ENCODE assay signal across 29 cellular contexts in genomic region chr18:45498270-45498625, GRCh38.
A peak's percentile ranks its signal among the peaks of the same experiment; 100 is the strongest.
DNase-seq lines count a peak whose midpoint lies in the region; ATAC-seq and TF ChIP-seq lines count a peak whose summit lies in the region.
"Had no signal": no experiment of that assay in that cellular context is flagged by ENCODE, and none has a peak within 500 bp of the region (broad histone marks: within the 10 kb centered on the region; RNA-seq: fewer than 3 reads in every experiment).

No MANE protein-coding gene starts in this region.

- in situ Hi-C loops in gastrocnemius medialis (cut with MboI; ENCODE audit: low sequenced_read_pairs in 4 of 4), result no loop called here

- intact Hi-C loops in psoas muscle (cut with DNase I) (no loop called here), gastrocnemius medialis (cut with DNase I; ENCODE audit: low total_unique reads) (loop anchor here (5.0 kb wide), 1 partner anchor 176 kb away; no protein-coding TSS in a partner anchor)

- H3K4me1 ChIP-seq in psoas muscle (peaks cover 6% of the 10 kb centered on the region), gastrocnemius medialis (peaks cover 0 to 7% of the 10 kb centered on the region in 2 donors)
- H3K4me1 ChIP-seq: A549; BE2C; BLaER1; BLaER1 treated with 17β-estradiol and CSF1 and Interleukin-3, amounts not matched to agents 10 nM and 100 nM; Caco-2 had no signal

- no peak overlapping the region for H3K4me3 ChIP-seq in psoas muscle
- no peak overlapping the region for H3K4me3 ChIP-seq in gastrocnemius medialis
- H3K4me3 ChIP-seq: A549; BLaER1; BLaER1 treated with 17β-estradiol and CSF1 and Interleukin-3, amounts not matched to agents 10 nM and 100 nM had no signal

- no peak for DNase-seq in psoas muscle
- DNase-seq in gastrocnemius medialis, result no peak
- DNase-seq in activated CD4-positive, alpha-beta T cell treated with anti-CD3 and anti-CD28 coated beads, Interleukin-2, amount 50 U/mL, for 48 hours, result no peak
- DNase-seq: 8988T; ACHN; AML-193; BE2C; C1 segment of cervical spinal cord; Caco-2; Calu3; CD4-positive, alpha-beta memory T cell; CD4-positive, alpha-beta T cell; CD4-positive, CD25-positive, alpha-beta regulatory T cell; CD8-positive, alpha-beta memory T cell; CD8-positive, alpha-beta T cell; COR-L47; DMS 273 treated with DMSO at 0.1 percent for 48 hours; DMS153; DMS53; DMS79; DMS79 treated with DMSO at 0.1 percent for 48 hours; DND-41; EL had no signal

- H3K36me3 ChIP-seq in psoas muscle (ENCODE audit: insufficient read depth in 1 of 2, low read depth in 1 of 2) (no peaks in the 10 kb centered on the region), gastrocnemius medialis (no peaks in the 10 kb centered on the region)
- H3K36me3 ChIP-seq: BE2C; BLaER1; BLaER1 treated with 17β-estradiol and CSF1 and Interleukin-3, amounts not matched to agents 10 nM and 100 nM had no signal

- WGBS in psoas muscle, 3 donors, result 32 to 60% (median 34%) methylated on average over 4 of the region's 4 CpGs

- ATAC-seq in psoas muscle, result peak; percentile 30 to 74 (median 62)
- ATAC-seq in gastrocnemius medialis, result peak; percentile 53 to 57
- ATAC-seq in GM18858 (IDR thresholded peaks at IDR 0.05; ENCODE audit: unreplicated experiment), result no peak
- ATAC-seq: A549; CD8-positive, alpha-beta T cell had no signal

- no peak for TF ChIP-seq POLR2A in gastrocnemius medialis (IDR thresholded peaks at IDR 0.05)

- TF ChIP-seq CTCF in psoas muscle (IDR thresholded peaks at IDR 0.05), result no peak
- no peak for TF ChIP-seq CTCF in gastrocnemius medialis (IDR thresholded peaks at IDR 0.05 in 4 of 5, conservative IDR thresholded peaks at IDR 0.05 in 1 of 5)

- H3K9me3 ChIP-seq in psoas muscle (no peaks in the 10 kb centered on the region), gastrocnemius medialis (no peaks in the 10 kb centered on the region)
- H3K9me3 ChIP-seq: A549; BE2C; BLaER1; BLaER1 treated with 17β-estradiol and CSF1 and Interleukin-3, amounts not matched to agents 10 nM and 100 nM; Caco-2 had no signal

- H3K27ac ChIP-seq in psoas muscle, result peak overlapping the region; percentile 2
- peak overlapping the region in 1 of 4 donors; percentile 14 for H3K27ac ChIP-seq in gastrocnemius medialis
- H3K27ac ChIP-seq: 22Rv1; A549; BLaER1; BLaER1 treated with 17β-estradiol and CSF1 and Interleukin-3, amounts not matched to agents 10 nM and 100 nM; C4-2B had no signal

- no peaks in the 10 kb centered on the region for H3K27me3 ChIP-seq in psoas muscle (ENCODE audit: insufficient read depth in 3 of 3, low read length in 2 of 3)
- H3K27me3 ChIP-seq in gastrocnemius medialis, result no peaks in the 10 kb centered on the region
- H3K27me3 ChIP-seq: BE2C; BLaER1; BLaER1 treated with 17β-estradiol and CSF1 and Interleukin-3, amounts not matched to agents 10 nM and 100 nM had no signal
